In genomic region chr2:175363719-175364118, GRCh38 we compare ENCODE assay signal across 24 cellular contexts.
DNase-seq lines count a peak whose midpoint lies in the region; ATAC-seq and TF ChIP-seq lines count a peak whose summit lies in the region.
"Had no signal": no experiment of that assay in that cellular context is flagged by ENCODE, and none has a peak within 500 bp of the region (broad histone marks: within the 10 kb centered on the region; RNA-seq: fewer than 3 reads in every experiment).

No MANE protein-coding gene starts in this region.

- H3K4me2 ChIP-seq in trophoblast cell (ENCODE audit: low read length): no peak overlapping the region

- H4K91ac ChIP-seq in trophoblast cell (ENCODE audit: low read depth, low read length): no peak overlapping the region

- H3K79me1 ChIP-seq in trophoblast cell (ENCODE audit: low read length): peaks cover 3% of the 10 kb centered on the region

- H3K23ac ChIP-seq in trophoblast cell (ENCODE audit: low read length): no peak overlapping the region

- H3K27ac Mint-ChIP-seq in activated CD8-positive, alpha-beta T cell treated with anti-CD3 and anti-CD28 coated beads, Interleukin-2, amount 10 ng/mL, durations not matched to agents 7 days and 5 days: no peak overlapping the region
- H3K27ac Mint-ChIP-seq: activated B cell treated with CpG ODN at 0.5 μM for 24 hours; activated CD8-positive, alpha-beta T cell treated with anti-CD3 and anti-CD28 coated beads for 36 hours; activated naive CD4-positive, alpha-beta T cell treated with anti-CD3 and anti-CD28 coated beads, Interleukin-2, amount 50 U/mL, for 72 hours; activated T-cell treated with anti-CD3 and anti-CD28 coated beads, Interleukin-2, amount 50 U/mL, for 72 hours; CD4-positive, alpha-beta memory T cell; stimulated activated memory B cell treated with anti-CD40 and anti-IgM and Interleukin-4, amounts not matched to agents 10 μg/mL and 1 μg/mL and 100 μg/mL, for 72 hours had no signal

- H2BK5ac ChIP-seq in trophoblast cell (ENCODE audit: low read depth, low read length, poor library complexity): no peak overlapping the region

- no peak overlapping the region for H3K27ac ChIP-seq in trophoblast cell (ENCODE audit: low read depth, low read length)
- H3K27ac ChIP-seq: heart left ventricle, lower lobe of right lung, Peyer's patch, thoracic aorta had no signal

- peaks cover 16% of the 10 kb centered on the region for H3K27me3 Mint-ChIP-seq in activated CD8-positive, alpha-beta T cell treated with anti-CD3 and anti-CD28 coated beads, Interleukin-2, amount 10 ng/mL, durations not matched to agents 7 days and 5 days (ENCODE audit: low read depth)

- H3K9me3 ChIP-seq in trophoblast cell (ENCODE audit: insufficient read depth, low read depth, low read length): no peaks in the 10 kb centered on the region
- H3K9me3 ChIP-seq: heart left ventricle, lower lobe of right lung, Peyer's patch, thoracic aorta had no signal

- no peak overlapping the region for H2AFZ ChIP-seq in trophoblast cell (ENCODE audit: insufficient read depth, low read length, poor library complexity)

- ATAC-seq in HG02763 (IDR thresholded peaks at IDR 0.05; ENCODE audit: unreplicated experiment): no peak
- no peak for ATAC-seq in HG03460 (IDR thresholded peaks at IDR 0.05; ENCODE audit: unreplicated experiment)
- ATAC-seq in GM19463 (IDR thresholded peaks at IDR 0.05; ENCODE audit: unreplicated experiment): no peak
- no peak for ATAC-seq in activated CD8-positive, alpha-beta T cell treated with anti-CD3 and anti-CD28 coated beads, Interleukin-2, amount 10 ng/mL, durations not matched to agents 7 days and 5 days
- ATAC-seq: activated CD8-positive, alpha-beta T cell treated with anti-CD3 and anti-CD28 coated beads for 36 hours; activated naive CD4-positive, alpha-beta T cell treated with anti-CD3 and anti-CD28 coated beads, Interleukin-2, amount 50 U/mL, for 72 hours; activated T-cell treated with anti-CD3 and anti-CD28 coated beads, Interleukin-2, amount 50 U/mL, for 72 hours; heart left ventricle; K562; lower lobe of right lung; right cardiac atrium; stimulated activated memory B cell treated with anti-CD40 and anti-IgM and Interleukin-4, amounts not matched to agents 10 μg/mL and 1 μg/mL and 100 μg/mL, for 72 hours had no signal

- H3K36me3 ChIP-seq in trophoblast cell (ENCODE audit: control insufficient read depth in 1 of 2, insufficient read depth in 2 of 2, low read length in 2 of 2): no peaks in the 10 kb centered on the region
- H3K36me3 ChIP-seq: heart left ventricle, lower lobe of right lung, Peyer's patch, thoracic aorta had no signal

- no peaks in the 10 kb centered on the region for H3K27me3 ChIP-seq in trophoblast cell (ENCODE audit: insufficient read depth, low read length)
- H3K27me3 ChIP-seq: Peyer's patch had no signal

- H3K4me1 Mint-ChIP-seq in activated CD8-positive, alpha-beta T cell treated with anti-CD3 and anti-CD28 coated beads, Interleukin-2, amount 10 ng/mL, durations not matched to agents 7 days and 5 days (ENCODE audit: low read depth): no peaks in the 10 kb centered on the region
- H3K4me1 Mint-ChIP-seq: activated B cell treated with CpG ODN at 0.5 μM for 24 hours; CD4-positive, alpha-beta memory T cell; stimulated activated memory B cell treated with anti-CD40 and anti-IgM and Interleukin-4, amounts not matched to agents 10 μg/mL and 1 μg/mL and 100 μg/mL, for 72 hours had no signal

- H3K36me3 Mint-ChIP-seq in activated CD8-positive, alpha-beta T cell treated with anti-CD3 and anti-CD28 coated beads, Interleukin-2, amount 10 ng/mL, durations not matched to agents 7 days and 5 days (ENCODE audit: low read depth): no peaks in the 10 kb centered on the region
- H3K36me3 Mint-ChIP-seq: activated naive CD4-positive, alpha-beta T cell treated with anti-CD3 and anti-CD28 coated beads, Interleukin-2, amount 50 U/mL, for 72 hours; CD4-positive, alpha-beta memory T cell; stimulated activated memory B cell treated with anti-CD40 and anti-IgM and Interleukin-4, amounts not matched to agents 10 μg/mL and 1 μg/mL and 100 μg/mL, for 72 hours had no signal

- no peaks in the 10 kb centered on the region for H3K4me1 ChIP-seq in trophoblast cell (ENCODE audit: control insufficient read depth in 1 of 2, insufficient read depth in 2 of 2, low read length in 2 of 2)
- H3K4me1 ChIP-seq: heart left ventricle, lower lobe of right lung, Peyer's patch had no signal

- POLR2A ChIA-PET in activated CD8-positive, alpha-beta T cell treated with anti-CD3 and anti-CD28 coated beads, Interleukin-2, amount 10 ng/mL, durations not matched to agents 7 days and 5 days (lab: Charles Lee): no interaction called here

- H3K14ac ChIP-seq in trophoblast cell (ENCODE audit: low read length): no peak overlapping the region

- H2AK5ac ChIP-seq in trophoblast cell (ENCODE audit: low read length): no peak overlapping the region

- no peaks in the 10 kb centered on the region for H3K79me2 ChIP-seq in trophoblast cell (ENCODE audit: control insufficient read depth, insufficient read depth, low read length, poor library complexity)

- H3K4me3 Mint-ChIP-seq in activated CD8-positive, alpha-beta T cell treated with anti-CD3 and anti-CD28 coated beads, Interleukin-2, amount 10 ng/mL, durations not matched to agents 7 days and 5 days: no peak overlapping the region
- H3K4me3 Mint-ChIP-seq: activated B cell treated with CpG ODN at 0.5 μM for 24 hours; activated CD8-positive, alpha-beta T cell treated with anti-CD3 and anti-CD28 coated beads for 36 hours; activated T-cell treated with anti-CD3 and anti-CD28 coated beads, Interleukin-2, amount 50 U/mL, for 72 hours; CD4-positive, alpha-beta memory T cell; stimulated activated memory B cell treated with anti-CD40 and anti-IgM and Interleukin-4, amounts not matched to agents 10 μg/mL and 1 μg/mL and 100 μg/mL, for 72 hours had no signal

- no peak overlapping the region for H3K18ac ChIP-seq in trophoblast cell (ENCODE audit: low read length)

- no peak overlapping the region for H3K4ac ChIP-seq in trophoblast cell (ENCODE audit: low read depth, low read length)

- no peak for TF ChIP-seq CTCF in LNCaP clone FGC (IDR thresholded peaks at IDR 0.05; ENCODE audit: control insufficient read depth, extremely low read depth, insufficient read depth)

- H3K4me3 ChIP-seq in LNCaP clone FGC (ENCODE audit: low read depth, low read length) (no peak overlapping the region), trophoblast cell (ENCODE audit: low read depth, low read length) (peak overlapping the region; percentile 27)
- H3K4me3 ChIP-seq: heart left ventricle, K562, lower lobe of right lung, Peyer's patch, thoracic aorta had no signal

- H4K8ac ChIP-seq in trophoblast cell (ENCODE audit: low read depth, low read length): no peak overlapping the region

- no peak overlapping the region for H2BK120ac ChIP-seq in trophoblast cell (ENCODE audit: insufficient read depth, low read length, poor library complexity)

- H2BK12ac ChIP-seq in trophoblast cell (ENCODE audit: low read length): no peak overlapping the region

- DNase-seq in LNCaP clone FGC (ENCODE audit: low read depth): peak; percentile 58
- peak; percentile 14 for DNase-seq in NCI-H2029 (lab: John Stamatoyannopoulos, UW)
- DNase-seq in NCI-H524 (lab: John Stamatoyannopoulos, UW): peak; percentile 65 to 82
- DNase-seq in trophoblast cell: no peak
- DNase-seq in activated CD8-positive, alpha-beta T cell treated with anti-CD3 and anti-CD28 coated beads, Interleukin-2, amount 10 ng/mL, durations not matched to agents 7 days and 5 days: no peak
- DNase-seq: activated B cell treated with CpG ODN at 0.5 μM for 24 hours; activated CD8-positive, alpha-beta T cell treated with anti-CD3 and anti-CD28 coated beads for 36 hours; activated T-cell treated with anti-CD3 and anti-CD28 coated beads, Interleukin-2, amount 50 U/mL, for 72 hours; CD4-positive, alpha-beta memory T cell; heart left ventricle; lower lobe of right lung; MV-4-11; NK-92 treated with Interleukin-12 subunit alpha and Interleukin-12 subunit beta, amount 100 ng/mL, for 24 hours; nucleus accumbens; Peyer's patch; right cardiac atrium; stimulated activated CD4-positive, alpha-beta T cell treated with anti-CD3 and anti-CD28 coated beads, Interleukin-15, amount 100 ng/mL, for 24 hours had no signal

- H3K9ac ChIP-seq in trophoblast cell (ENCODE audit: low read length): no peak overlapping the region

- H3K9me3 Mint-ChIP-seq in activated CD8-positive, alpha-beta T cell treated with anti-CD3 and anti-CD28 coated beads, Interleukin-2, amount 10 ng/mL, durations not matched to agents 7 days and 5 days (ENCODE audit: insufficient read depth): no peaks in the 10 kb centered on the region
- H3K9me3 Mint-ChIP-seq: activated B cell treated with CpG ODN at 0.5 μM for 24 hours; activated CD8-positive, alpha-beta T cell treated with anti-CD3 and anti-CD28 coated beads for 36 hours; activated naive CD4-positive, alpha-beta T cell treated with anti-CD3 and anti-CD28 coated beads, Interleukin-2, amount 50 U/mL, for 72 hours; activated T-cell treated with anti-CD3 and anti-CD28 coated beads, Interleukin-2, amount 50 U/mL, for 72 hours; CD4-positive, alpha-beta memory T cell; stimulated activated memory B cell treated with anti-CD40 and anti-IgM and Interleukin-4, amounts not matched to agents 10 μg/mL and 1 μg/mL and 100 μg/mL, for 72 hours had no signal

- CTCF ChIA-PET in activated CD8-positive, alpha-beta T cell treated with anti-CD3 and anti-CD28 coated beads, Interleukin-2, amount 10 ng/mL, durations not matched to agents 7 days and 5 days (lab: Charles Lee): interaction anchor here (0.8 to 1.1 kb wide), 3 partner anchors 324 to 777 kb away, joined by 3 read pairs; no protein-coding TSS in a partner anchor

- WGBS in trophoblast cell (ENCODE audit: extremely low coverage, insufficient coverage, insufficient read length): no CpG with 5 or more reads among the region's 5 CpGs

- H4K12ac ChIP-seq in trophoblast cell (ENCODE audit: low read depth, low read length): no peak overlapping the region

Comparison
In these comparisons a context has a peak if more than half of its experiments do, and no peak if none do; other contexts are left out.
1. DNase-seq: peak in LNCaP clone FGC (single experiment), NCI-H2029 (single experiment) and NCI-H524 (2 of 2); none in trophoblast cell (0 of 2) and activated CD8-positive, alpha-beta T cell treated with anti-CD3 and anti-CD28 coated beads, Interleukin-2, amount 10 ng/mL, durations not matched to agents 7 days and 5 days (single experiment).